In genomic region chr17:51164911-51165679, GRCh38 we compare ENCODE assay signal across 8 cellular contexts. TPM values are rescaled to one million over a fixed set of nuclear protein-coding genes. Genes with fewer than 3 reads are reported as not detected.
DNase-seq lines count a peak whose midpoint lies in the region; ATAC-seq and TF ChIP-seq lines count a peak whose summit lies in the region.

No MANE protein-coding gene starts in this region.

- H3K27me3 Mint-ChIP-seq in activated T-helper 17 cell treated with anti-CD3 and anti-CD28 coated beads, Interleukin-2, amount 50 U/mL, for 72 hours = no peaks in the 10 kb centered on the region
- H3K27me3 Mint-ChIP-seq in immature natural killer cell (ENCODE audit: low read depth in 3 of 3) = peaks cover 7 to 11% (median 9%) of the 10 kb centered on the region in 3 donors

- H3K4me1 Mint-ChIP-seq in activated T-helper 17 cell treated with anti-CD3 and anti-CD28 coated beads, Interleukin-2, amount 50 U/mL, for 72 hours = peaks cover 21% of the 10 kb centered on the region
- peaks cover 12 to 28% of the 10 kb centered on the region in 2 donors for H3K4me1 Mint-ChIP-seq in immature natural killer cell

- peaks cover 5 to 41% (median 34%) of the 10 kb centered on the region in 5 donors for H3K36me3 ChIP-seq in subcutaneous abdominal adipose tissue (ENCODE audit: control insufficient read depth in 5 of 5, insufficient read depth in 5 of 5, low read length in 5 of 5)

- no peaks in the 10 kb centered on the region for H3K9me3 Mint-ChIP-seq in activated T-helper 17 cell treated with anti-CD3 and anti-CD28 coated beads, Interleukin-2, amount 50 U/mL, for 72 hours
- H3K9me3 Mint-ChIP-seq in immature natural killer cell = no peaks in the 10 kb centered on the region

- no peak for ATAC-seq in activated T-helper 17 cell treated with anti-CD3 and anti-CD28 coated beads, Interleukin-2, amount 50 U/mL, for 72 hours (replicated peaks)
- no peak for ATAC-seq in left lobe of liver

- peak overlapping the region; percentile 95 for H3K27ac Mint-ChIP-seq in activated T-helper 17 cell treated with anti-CD3 and anti-CD28 coated beads, Interleukin-2, amount 50 U/mL, for 72 hours
- peak overlapping the region; percentile 93 to 99 (median 97) for H3K27ac Mint-ChIP-seq in immature natural killer cell

- DNase-seq in AG09309 (ENCODE audit: low read depth) = no peak
- peak in 1 of 2 experiments; percentile 20 for DNase-seq in HL-60 (ENCODE audit: low read depth in 1 of 2, low spot score in 1 of 2)
- DNase-seq in immature natural killer cell = no peak
- no peak for DNase-seq in left lobe of liver (ENCODE audit: low spot score)
- DNase-seq in hippocampal formation (lab: John Stamatoyannopoulos, UW) = no peak
- DNase-seq in NCI-H128 (lab: John Stamatoyannopoulos, UW; ENCODE audit: unreplicated experiment) = no peak

- H3K36me3 Mint-ChIP-seq in activated T-helper 17 cell treated with anti-CD3 and anti-CD28 coated beads, Interleukin-2, amount 50 U/mL, for 72 hours (ENCODE audit: low read depth) = peaks cover 83% of the 10 kb centered on the region
- H3K36me3 Mint-ChIP-seq in immature natural killer cell = peaks cover 7 to 21% (median 14%) of the 10 kb centered on the region in 3 donors

- H3K4me1 ChIP-seq in subcutaneous abdominal adipose tissue (ENCODE audit: control insufficient read depth in 5 of 5, insufficient read depth in 5 of 5, low read length in 5 of 5) = peaks cover 3 to 19% (median 18%) of the 10 kb centered on the region in 5 donors

- peak overlapping the region in 3 of 5 donors; percentile 89 to 96 (median 89) for H3K9ac ChIP-seq in subcutaneous abdominal adipose tissue (ENCODE audit: low read length in 5 of 5)

- TF ChIP-seq CTCF in AG09309 (IDR thresholded peaks at IDR 0.05; ENCODE audit: control insufficient read depth, insufficient read depth, low read depth, low read length, missing control alignments) (no peak), HL-60 (IDR thresholded peaks at IDR 0.05; ENCODE audit: insufficient read depth, low read length) (no peak)

- no peaks in the 10 kb centered on the region for H3K9me3 ChIP-seq in subcutaneous abdominal adipose tissue (ENCODE audit: control insufficient read depth in 5 of 5, low read length in 5 of 5)

- no peaks in the 10 kb centered on the region for H3K27me3 ChIP-seq in HL-60 (ENCODE audit: insufficient read depth, poor library complexity, severe bottlenecking)
- no peaks in the 10 kb centered on the region for H3K27me3 ChIP-seq in subcutaneous abdominal adipose tissue (ENCODE audit: control insufficient read depth in 5 of 5, insufficient read depth in 4 of 5, low read length in 5 of 5)

- H3K4me3 Mint-ChIP-seq in activated T-helper 17 cell treated with anti-CD3 and anti-CD28 coated beads, Interleukin-2, amount 50 U/mL, for 72 hours = peak overlapping the region; percentile 88
- H3K4me3 Mint-ChIP-seq in immature natural killer cell = peak overlapping the region; percentile 95 to 99 (median 99)

- peak overlapping the region; percentile 93; the same call in 1 of the 2 replicates for H3K27ac ChIP-seq in HL-60 (replicated peaks)
- peak overlapping the region; percentile 89 for H3K27ac ChIP-seq in subcutaneous abdominal adipose tissue (ENCODE audit: low read depth, low read length)

- H3K4me3 ChIP-seq in AG09309 (ENCODE audit: control insufficient read depth, low read depth, low read length) (peak overlapping the region; percentile 91), HL-60 (replicated peaks; ENCODE audit: insufficient read depth, low read length) (peak overlapping the region; percentile 77), subcutaneous abdominal adipose tissue (ENCODE audit: low read depth in 1 of 5, low read length in 5 of 5) (peak overlapping the region; percentile 73 to 99 (median 91))

RNA-seq across cellular contexts. Expression of gene NME2, which starts 1.1 kb away (rescaled TPM):
- total RNA-seq in activated T-helper 17 cell treated with anti-CD3 and anti-CD28 coated beads, Interleukin-2, amount 50 U/mL, for 72 hours = 100 to 1,000 TPM; 489 to 772 TPM
- polyA plus RNA-seq in immature natural killer cell = 100 to 1,000 TPM; 170 to 272 (median 223) TPM
- total RNA-seq in left lobe of liver = 178 TPM

RNA-seq across cellular contexts. Expression of gene NME1, which starts 11.7 kb away (rescaled TPM):
- 100 to 1,000 TPM; 107 to 348 TPM for total RNA-seq in activated T-helper 17 cell treated with anti-CD3 and anti-CD28 coated beads, Interleukin-2, amount 50 U/mL, for 72 hours
- 10 to 100 TPM; 62.8 to 92.8 (median 75.9) TPM for polyA plus RNA-seq in immature natural killer cell
- 51.9 TPM for total RNA-seq in left lobe of liver

RNA-seq across cellular contexts. Expression of gene SPAG9, which starts 44.4 kb away (rescaled TPM):
- 100 to 1,000 TPM in 1 of 2 donors, 10 to 100 TPM in 1; 50.4 to 127 TPM for total RNA-seq in activated T-helper 17 cell treated with anti-CD3 and anti-CD28 coated beads, Interleukin-2, amount 50 U/mL, for 72 hours
- 1 to 10 TPM; 1.4 to 7.3 (median 4.3) TPM for polyA plus RNA-seq in immature natural killer cell
- total RNA-seq in left lobe of liver = 36.5 TPM
